ENCODE assay signal across 27 cellular contexts in the genomic region with DNA sequence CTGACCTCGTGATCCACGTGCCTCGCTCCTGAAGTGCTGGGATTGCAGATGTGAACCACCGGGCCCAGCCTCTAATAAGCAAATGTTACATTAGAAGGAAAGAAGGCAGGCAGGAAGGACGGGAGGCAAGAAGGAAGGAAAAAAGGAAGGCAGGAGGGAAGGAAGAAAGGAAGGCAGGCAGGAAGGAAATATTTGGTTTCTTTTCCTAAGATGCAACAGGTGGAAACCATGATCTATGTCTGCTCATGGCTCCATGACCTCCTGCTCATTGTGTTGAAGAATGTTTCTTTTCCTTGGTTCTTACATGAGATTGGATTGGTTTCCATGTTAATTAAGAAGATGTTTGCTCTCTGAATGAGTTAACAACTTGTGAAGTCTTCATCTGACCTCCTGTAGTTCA.
"Had no signal": no experiment of that assay in that cellular context is flagged by ENCODE, and none has a peak within 500 bp of the region (broad histone marks: within the 10 kb centered on the region; RNA-seq: fewer than 3 reads in every experiment).

No MANE protein-coding gene starts in this region.

- H3K27me3 ChIP-seq: brain microvascular endothelial cell, esophagus squamous epithelium, gastroesophageal sphincter, heart right ventricle had no signal

- DNase-seq: activated CD4-positive, alpha-beta memory T cell treated with anti-CD3 and anti-CD28 coated beads for 36 hours; activated CD4-positive, alpha-beta T cell treated with anti-CD3 and anti-CD28 coated beads for 36 hours; activated CD4-positive, alpha-beta T cell treated with anti-CD3 and anti-CD28 coated beads, Interleukin-2, amount 10 ng/mL, durations not matched to agents 24 days and 14 days; activated CD4-positive, CD25-positive, alpha-beta regulatory T cell; activated CD4-positive, CD25-positive, alpha-beta regulatory T cell treated with anti-CD3 and anti-CD28 coated beads, Interleukin-2, amount 50 U/mL, for 72 hours; activated CD8-positive, alpha-beta memory T cell treated with anti-CD3 and anti-CD28 coated beads, Interleukin-2, amount 10 ng/mL, durations not matched to agents 7 days and 5 days; activated CD8-positive, alpha-beta memory T cell treated with anti-CD3 and anti-CD28 coated beads, Interleukin-2, amount 50 U/mL, for 4 hours; activated CD8-positive, alpha-beta T cell treated with anti-CD3 and anti-CD28 coated beads, Interleukin-2, amount 10 ng/mL, durations not matched to agents 7 days and 5 days; activated effector memory CD4-positive, alpha-beta T cell treated with anti-CD3 and anti-CD28 coated beads, Interleukin-2, amount 50 U/mL, for 16 hours; activated naive CD4-positive, alpha-beta T cell treated with anti-CD3 and anti-CD28 coated beads for 36 hours; activated naive CD8-positive, alpha-beta T cell treated with anti-CD3 and anti-CD28 coated beads, Interleukin-2, amount 10 ng/mL, durations not matched to agents 7 days and 5 days; activated T-cell treated with anti-CD3 and anti-CD28 coated beads, Interleukin-2, amount 50 U/mL, for 1 hour; activated T-cell treated with anti-CD3 and anti-CD28 coated beads, Interleukin-2, amount 50 U/mL, for 48 hours; amniotic stem cell; anterior cingulate cortex; brain microvascular endothelial cell; caudate nucleus; cortex of kidney; dermis blood vessel endothelial cell; effector CD4-positive, alpha-beta T cell; effector memory CD8-positive, alpha-beta T cell; esophagus squamous epithelium; foreskin melanocyte; heart right ventricle; T-helper 2 cell had no signal

- H3K27ac ChIP-seq: brain microvascular endothelial cell, epithelial cell of prostate, esophagus squamous epithelium, gastroesophageal sphincter, heart right ventricle had no signal

- H3K36me3 ChIP-seq: brain microvascular endothelial cell, esophagus squamous epithelium, gastroesophageal sphincter, heart right ventricle had no signal

- H3K4me3 ChIP-seq: esophagus squamous epithelium, gastroesophageal sphincter, heart right ventricle had no signal

- H3K9me3 ChIP-seq: esophagus squamous epithelium, gastroesophageal sphincter had no signal

- ATAC-seq: activated CD4-positive, alpha-beta T cell treated with anti-CD3 and anti-CD28 coated beads for 36 hours; activated CD8-positive, alpha-beta memory T cell treated with anti-CD3 and anti-CD28 coated beads, Interleukin-2, amount 10 ng/mL, durations not matched to agents 7 days and 5 days; activated CD8-positive, alpha-beta T cell treated with anti-CD3 and anti-CD28 coated beads, Interleukin-2, amount 10 ng/mL, durations not matched to agents 7 days and 5 days; effector memory CD8-positive, alpha-beta T cell; gastroesophageal sphincter; heart right ventricle had no signal
